Comparison of ENCODE assay signal across 1 cellular context in the genomic region with DNA sequence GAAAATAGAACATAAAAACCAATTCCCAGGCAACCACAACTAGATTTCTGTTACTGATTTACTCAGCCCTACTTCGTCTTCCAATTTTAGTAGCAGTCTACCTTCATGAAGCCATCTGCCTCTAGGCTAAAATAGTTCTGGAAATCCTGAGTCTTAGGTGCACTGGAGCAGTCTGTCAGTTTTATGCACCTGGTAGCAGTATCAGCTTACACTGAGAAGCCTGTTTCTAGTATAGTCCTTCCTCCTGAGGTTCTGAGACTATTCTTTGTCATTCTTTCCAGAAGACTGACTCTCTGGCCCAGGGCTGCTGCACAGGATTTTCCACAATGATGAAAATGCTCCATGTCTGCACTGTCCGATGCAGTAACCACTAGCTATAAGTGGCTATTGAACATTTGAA.
TF ChIP-seq lines count a peak whose summit lies in the region.

No MANE protein-coding gene starts in this region.

TF ChIP-seq in GM23338, 12 proteins besides CTCF, POLR2A, EP300 and RAD21 (continued from another document):
- TF ChIP-seq, protein P1, sequence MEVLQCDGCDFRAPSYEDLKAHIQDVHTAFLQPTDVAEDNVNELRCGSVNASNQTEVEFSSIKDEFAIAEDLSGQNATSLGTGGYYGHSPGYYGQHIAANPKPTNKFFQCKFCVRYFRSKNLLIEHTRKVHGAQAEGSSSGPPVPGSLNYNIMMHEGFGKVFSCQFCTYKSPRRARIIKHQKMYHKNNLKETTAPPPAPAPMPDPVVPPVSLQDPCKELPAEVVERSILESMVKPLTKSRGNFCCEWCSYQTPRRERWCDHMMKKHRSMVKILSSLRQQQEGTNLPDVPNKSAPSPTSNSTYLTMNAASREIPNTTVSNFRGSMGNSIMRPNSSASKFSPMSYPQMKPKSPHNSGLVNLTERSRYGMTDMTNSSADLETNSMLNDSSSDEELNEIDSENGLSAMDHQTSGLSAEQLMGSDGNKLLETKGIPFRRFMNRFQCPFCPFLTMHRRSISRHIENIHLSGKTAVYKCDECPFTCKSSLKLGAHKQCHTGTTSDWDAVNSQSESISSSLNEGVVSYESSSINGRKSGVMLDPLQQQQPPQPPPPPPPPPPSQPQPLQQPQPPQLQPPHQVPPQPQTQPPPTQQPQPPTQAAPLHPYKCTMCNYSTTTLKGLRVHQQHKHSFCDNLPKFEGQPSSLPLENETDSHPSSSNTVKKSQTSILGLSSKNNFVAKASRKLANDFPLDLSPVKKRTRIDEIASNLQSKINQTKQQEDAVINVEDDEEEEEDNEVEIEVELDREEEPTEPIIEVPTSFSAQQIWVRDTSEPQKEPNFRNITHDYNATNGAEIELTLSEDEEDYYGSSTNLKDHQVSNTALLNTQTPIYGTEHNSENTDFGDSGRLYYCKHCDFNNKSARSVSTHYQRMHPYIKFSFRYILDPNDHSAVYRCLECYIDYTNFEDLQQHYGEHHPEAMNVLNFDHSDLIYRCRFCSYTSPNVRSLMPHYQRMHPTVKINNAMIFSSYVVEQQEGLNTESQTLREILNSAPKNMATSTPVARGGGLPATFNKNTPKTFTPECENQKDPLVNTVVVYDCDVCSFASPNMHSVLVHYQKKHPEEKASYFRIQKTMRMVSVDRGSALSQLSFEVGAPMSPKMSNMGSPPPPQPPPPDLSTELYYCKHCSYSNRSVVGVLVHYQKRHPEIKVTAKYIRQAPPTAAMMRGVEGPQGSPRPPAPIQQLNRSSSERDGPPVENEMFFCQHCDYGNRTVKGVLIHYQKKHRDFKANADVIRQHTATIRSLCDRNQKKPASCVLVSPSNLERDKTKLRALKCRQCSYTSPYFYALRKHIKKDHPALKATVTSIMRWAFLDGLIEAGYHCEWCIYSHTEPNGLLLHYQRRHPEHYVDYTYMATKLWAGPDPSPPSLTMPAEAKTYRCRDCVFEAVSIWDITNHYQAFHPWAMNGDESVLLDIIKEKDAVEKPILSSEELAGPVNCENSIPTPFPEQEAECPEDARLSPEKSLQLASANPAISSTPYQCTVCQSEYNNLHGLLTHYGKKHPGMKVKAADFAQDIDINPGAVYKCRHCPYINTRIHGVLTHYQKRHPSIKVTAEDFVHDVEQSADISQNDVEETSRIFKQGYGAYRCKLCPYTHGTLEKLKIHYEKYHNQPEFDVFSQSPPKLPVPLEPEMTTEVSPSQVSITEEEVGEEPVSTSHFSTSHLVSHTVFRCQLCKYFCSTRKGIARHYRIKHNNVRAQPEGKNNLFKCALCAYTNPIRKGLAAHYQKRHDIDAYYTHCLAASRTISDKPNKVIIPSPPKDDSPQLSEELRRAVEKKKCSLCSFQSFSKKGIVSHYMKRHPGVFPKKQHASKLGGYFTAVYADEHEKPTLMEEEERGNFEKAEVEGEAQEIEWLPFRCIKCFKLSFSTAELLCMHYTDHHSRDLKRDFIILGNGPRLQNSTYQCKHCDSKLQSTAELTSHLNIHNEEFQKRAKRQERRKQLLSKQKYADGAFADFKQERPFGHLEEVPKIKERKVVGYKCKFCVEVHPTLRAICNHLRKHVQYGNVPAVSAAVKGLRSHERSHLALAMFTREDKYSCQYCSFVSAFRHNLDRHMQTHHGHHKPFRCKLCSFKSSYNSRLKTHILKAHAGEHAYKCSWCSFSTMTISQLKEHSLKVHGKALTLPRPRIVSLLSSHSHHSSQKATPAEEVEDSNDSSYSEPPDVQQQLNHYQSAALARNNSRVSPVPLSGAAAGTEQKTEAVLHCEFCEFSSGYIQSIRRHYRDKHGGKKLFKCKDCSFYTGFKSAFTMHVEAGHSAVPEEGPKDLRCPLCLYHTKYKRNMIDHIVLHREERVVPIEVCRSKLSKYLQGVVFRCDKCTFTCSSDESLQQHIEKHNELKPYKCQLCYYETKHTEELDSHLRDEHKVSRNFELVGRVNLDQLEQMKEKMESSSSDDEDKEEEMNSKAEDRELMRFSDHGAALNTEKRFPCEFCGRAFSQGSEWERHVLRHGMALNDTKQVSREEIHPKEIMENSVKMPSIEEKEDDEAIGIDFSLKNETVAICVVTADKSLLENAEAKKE (CRISPR knock-in tag; IDR thresholded peaks at IDR 0.05), result no peak
- no peak for TF ChIP-seq POLR2AphosphoS5 (IDR thresholded peaks at IDR 0.05; ENCODE audit: low read depth)
- no peak for TF ChIP-seq JUNB (IDR thresholded peaks at IDR 0.05; ENCODE audit: unreplicated experiment)
